In genomic region chr7:116150588-116150987, GRCh38 we compare ENCODE assay signal across 12 cellular contexts. TPM values are rescaled to one million over a fixed set of nuclear protein-coding genes. Genes with fewer than 3 reads are reported as not detected.
DNase-seq lines count a peak whose midpoint lies in the region; ATAC-seq and TF ChIP-seq lines count a peak whose summit lies in the region.
"Had no signal": no experiment of that assay in that cellular context is flagged by ENCODE, and none has a peak within 500 bp of the region (broad histone marks: within the 10 kb centered on the region; RNA-seq: fewer than 3 reads in every experiment).

No MANE protein-coding gene starts in this region.

- no peaks in the 10 kb centered on the region for H3K27me3 ChIP-seq in BLaER1 treated with 17β-estradiol and CSF1 and Interleukin-3, amounts not matched to agents 10 nM and 100 nM
- H3K27me3 ChIP-seq in Loucy (ENCODE audit: insufficient read depth, low read length, poor library complexity, severe bottlenecking) = no peaks in the 10 kb centered on the region
- H3K27me3 ChIP-seq in right lobe of liver = no peaks in the 10 kb centered on the region

- H3K36me3 ChIP-seq in BLaER1 treated with 17β-estradiol and CSF1 and Interleukin-3, amounts not matched to agents 10 nM and 100 nM = no peaks in the 10 kb centered on the region
- H3K36me3 ChIP-seq in Loucy (ENCODE audit: insufficient read depth, low read length) = no peaks in the 10 kb centered on the region
- no peaks in the 10 kb centered on the region for H3K36me3 ChIP-seq in right lobe of liver

- TF ChIP-seq CTCF in Loucy (conservative IDR thresholded peaks at IDR 0.05; ENCODE audit: low read length) = no peak
- no peak for TF ChIP-seq CTCF in right lobe of liver (IDR thresholded peaks at IDR 0.05)

- peaks cover 7 to 15% (median 11%) of the 10 kb centered on the region in 11 experiments; a peak in 18 of 22 replicates for H3K9me3 ChIP-seq in BLaER1 treated with 17β-estradiol and CSF1 and Interleukin-3, amounts not matched to agents 10 nM and 100 nM (replicated peaks in 1 of 11)
- H3K9me3 ChIP-seq in Loucy (ENCODE audit: insufficient read depth, low read depth, low read length) (no peaks in the 10 kb centered on the region; the same call in 1 of the 2 replicates), right lobe of liver (no peaks in the 10 kb centered on the region)

- peak overlapping the region in 10 of 11 experiments; percentile 14 to 73 (median 44); a peak in 15 of 22 replicates for H3K4me2 ChIP-seq in BLaER1 treated with 17β-estradiol and CSF1 and Interleukin-3, amounts not matched to agents 10 nM and 100 nM
- H3K4me2 ChIP-seq in Loucy (ENCODE audit: low read depth, low read length, poor library complexity, severe bottlenecking) = no peak overlapping the region
- H3K4me2 ChIP-seq: GM23338 had no signal

- peaks cover 14 to 47% (median 32%) of the 10 kb centered on the region in 10 experiments for H3K4me1 ChIP-seq in BLaER1 treated with 17β-estradiol and CSF1 and Interleukin-3, amounts not matched to agents 10 nM and 100 nM
- H3K4me1 ChIP-seq in Loucy (ENCODE audit: insufficient read depth, low read length, poor library complexity, severe bottlenecking) (peaks cover 28% of the 10 kb centered on the region), right lobe of liver (no peaks in the 10 kb centered on the region)

- H3F3A ChIP-seq in Loucy (ENCODE audit: low read depth) = peaks cover 5% of the 10 kb centered on the region

- H3K9ac ChIP-seq in BLaER1 treated with 17β-estradiol and CSF1 and Interleukin-3, amounts not matched to agents 10 nM and 100 nM = no peak overlapping the region
- H3K9ac ChIP-seq in Loucy (ENCODE audit: low read depth, low read length, poor library complexity, severe bottlenecking) = no peak overlapping the region

- peak overlapping the region; percentile 31; the same call in 1 of the 2 replicates for H2AFZ ChIP-seq in Loucy (ENCODE audit: low read length)
- H2AFZ ChIP-seq: GM23338 had no signal

- peak overlapping the region in 2 of 11 experiments; percentile 54 to 55; a peak in 3 of 22 replicates for H3K27ac ChIP-seq in BLaER1 treated with 17β-estradiol and CSF1 and Interleukin-3, amounts not matched to agents 10 nM and 100 nM
- H3K27ac ChIP-seq in right lobe of liver = no peak overlapping the region

- H3K4me3 ChIP-seq in BLaER1 treated with 17β-estradiol and CSF1 and Interleukin-3, amounts not matched to agents 10 nM and 100 nM = no peak overlapping the region
- H3K4me3 ChIP-seq in Loucy (ENCODE audit: low read length, poor library complexity, severe bottlenecking) (no peak overlapping the region), right lobe of liver (no peak overlapping the region)
- H3K4me3 ChIP-seq: GM23338 had no signal

- 86% methylated on average over 1 of the region's 1 CpG for WGBS in right lobe of liver (ENCODE audit: insufficient coverage, low coverage, low lambda C conversion rate, missing lambda C conversion rate)

- no peak for TF ChIP-seq POLR2A in right lobe of liver (IDR thresholded peaks at IDR 0.05)

- H3K79me2 ChIP-seq in Loucy (ENCODE audit: insufficient read depth, low read length) = no peaks in the 10 kb centered on the region

- intact Hi-C loops in right lobe of liver (cut with DNase I) = no loop called here
- intact Hi-C loops in cardiac septum (cut with DNase I) = no loop called here

- DNase-seq in NCI-H2029 (lab: John Stamatoyannopoulos, UW) (no peak), right lobe of liver (no peak), NCI-H1694 treated with DMSO at 0.1 percent for 48 hours (lab: John Stamatoyannopoulos, UW) (no peak), cardiac septum (ENCODE audit: low spot score) (no peak)
- DNase-seq: NCI-H187, small intestine, substantia nigra had no signal

- ATAC-seq in GM19351 (IDR thresholded peaks at IDR 0.05; ENCODE audit: unreplicated experiment) (peak; percentile 80), HG02884 (IDR thresholded peaks at IDR 0.05; ENCODE audit: unreplicated experiment) (peak; percentile 79), right lobe of liver (no peak)
- ATAC-seq: GM23338 had no signal

- H4K20me1 ChIP-seq in BLaER1 treated with 17β-estradiol and CSF1 and Interleukin-3, amounts not matched to agents 10 nM and 100 nM = no peaks in the 10 kb centered on the region
- H4K20me1 ChIP-seq in Loucy (ENCODE audit: insufficient read depth, low read length, poor library complexity, severe bottlenecking) = no peaks in the 10 kb centered on the region

- H3K9me2 ChIP-seq in Loucy (replicated peaks; ENCODE audit: low read depth, low read length) = no peaks in the 10 kb centered on the region

RNA-seq across cellular contexts. Expression of gene TES, which starts 59.8 kb away (rescaled TPM):
- total RNA-seq in right lobe of liver (10 to 100 TPM in 3 of 6 experiments, 1 to 10 TPM in 3; 6.0 to 22.3 (median 12.5) TPM), cardiac septum (15.8 TPM)

Comparison
In these comparisons a context has a peak if more than half of its experiments do, and no peak if none do; other contexts are left out.
1. ATAC-seq: peak in GM19351 (single experiment) and HG02884 (single experiment); none in right lobe of liver (0 of 4).